ENCODE assay signal across 8 cellular contexts in the genomic region with DNA sequence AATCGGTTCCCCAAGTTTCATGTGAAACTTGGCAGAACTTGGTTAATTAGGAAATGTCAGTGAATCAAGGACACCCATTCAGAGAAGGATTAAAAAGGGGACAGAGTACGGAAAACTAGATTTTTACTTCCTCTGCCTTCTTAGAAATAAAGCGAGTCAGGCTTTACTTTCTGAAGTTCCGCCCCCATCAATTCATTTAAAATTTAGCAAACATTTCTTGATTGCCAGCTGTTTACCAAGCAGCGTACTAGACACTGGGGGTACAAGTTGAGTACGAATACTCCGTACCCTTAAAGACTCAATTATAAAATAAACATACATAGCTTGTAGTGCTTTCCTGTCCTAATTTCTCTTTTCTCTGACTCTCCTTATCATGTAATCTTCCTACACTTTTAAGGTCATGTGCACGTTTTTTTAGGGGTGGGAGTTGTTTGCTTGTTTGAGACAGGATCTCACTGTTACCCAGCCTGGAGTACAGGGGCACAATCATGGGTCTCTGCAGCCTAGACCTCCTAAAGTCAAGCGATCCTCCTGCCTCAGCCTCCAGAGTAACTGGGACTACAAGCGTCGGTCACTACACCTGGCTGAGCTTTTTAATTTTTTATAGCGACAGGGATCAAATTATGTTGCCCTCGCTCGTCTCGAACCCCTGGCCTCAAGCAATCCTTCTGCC. TPM values are rescaled to one million over a fixed set of nuclear protein-coding genes. Genes with fewer than 3 reads are reported as not detected.
A peak's percentile ranks its signal among the peaks of the same experiment; 100 is the strongest.
DNase-seq lines count a peak whose midpoint lies in the region; ATAC-seq and TF ChIP-seq lines count a peak whose summit lies in the region.

No MANE protein-coding gene starts in this region.

- intact Hi-C loops in HCT116 (cut with micrococcal nuclease), result loop anchor here (2.0 to 10.0 kb wide), 2 partner anchors 167 to 381 kb away; a partner anchor contains a TSS

- H3K9me2 ChIP-seq in HCT116 (ENCODE audit: insufficient read depth), result no peaks in the 10 kb centered on the region

- POLR2A ChIA-PET in HCT116 (lab: Charles Lee), result no interaction called here

- DNase-seq in HCT116 (ENCODE audit: low read depth, low spot score) (no peak), fibroblast of villous mesenchyme (ENCODE audit: low read depth) (no peak), smooth muscle cell (lab: John Stamatoyannopoulos, UW; ENCODE audit: unreplicated experiment) (no peak), COLO829 (ENCODE audit: low spot score) (no peak), ecto neural progenitor cell (ENCODE audit: low spot score) (no peak), HUDEP-2 (lab: John Stamatoyannopoulos, UW; ENCODE audit: unreplicated experiment in 76 of 76) (no peak)

- 68% methylated on average over 15 of the region's 15 CpGs for WGBS in smooth muscle cell (ENCODE audit: low lambda C conversion rate)

- TF ChIP-seq POLR2A in HCT116 (IDR thresholded peaks at IDR 0.05; ENCODE audit: borderline replicate concordance, extremely low read depth, insufficient read depth, insufficient read length), result no peak

- no TSS peak for BruUV-seq in HCT116 (replicated peaks; lab: Mats Ljungman, UMichigan)

- peak overlapping the region; percentile 13 to 95; a peak in 3 of 4 replicates for H3K4me3 ChIP-seq in HCT116 (replicated peaks in 1 of 2; ENCODE audit: low read depth in 1 of 2, low read length in 2 of 2)
- H3K4me3 ChIP-seq in fibroblast of villous mesenchyme (ENCODE audit: low read depth, low read length), result peak overlapping the region; percentile 41
- H3K4me3 ChIP-seq in smooth muscle cell, result peak overlapping the region; percentile 40

- H4K20me1 ChIP-seq in HCT116 (ENCODE audit: insufficient read depth) (no peaks in the 10 kb centered on the region), smooth muscle cell (ENCODE audit: low read depth) (peaks cover 27% of the 10 kb centered on the region)

- H3K9me3 ChIP-seq in HCT116 (ENCODE audit: control insufficient read depth in 1 of 2, insufficient read depth in 1 of 2, low read depth in 1 of 2, low read length in 2 of 2) (no peaks in the 10 kb centered on the region), smooth muscle cell (replicated peaks; ENCODE audit: low read depth) (no peaks in the 10 kb centered on the region)

- RAD21 ChIA-PET in HCT116 (lab: Charles Lee; ENCODE audit: low non-redundant PET in 1 of 2, low total read pairs in 2 of 2, uncharacterized antibody in 2 of 2, unreplicated experiment in 2 of 2), result interaction anchor here in 1 of 2 experiments (1.3 kb wide), 1 partner anchor 20 kb away, joined by 4 read pairs; no protein-coding TSS in a partner anchor

- H3K9ac ChIP-seq in HCT116 (ENCODE audit: low read length) (0 out of 2 replicates have a peak overlapping the region, but pooled peaks have one; percentile 17), smooth muscle cell (ENCODE audit: low read depth) (no peak overlapping the region)

- no peak for ATAC-seq in HCT116
- no peak for ATAC-seq in HG02763 (IDR thresholded peaks at IDR 0.05; ENCODE audit: unreplicated experiment)

- H3K4me1 ChIP-seq in HCT116 (ENCODE audit: control insufficient read depth in 1 of 2, insufficient read depth in 2 of 2, low read length in 2 of 2) (peaks cover 0 to 25% of the 10 kb centered on the region in 2 experiments; a peak in 2 of 4 replicates), smooth muscle cell (ENCODE audit: low read depth) (peaks cover 14% of the 10 kb centered on the region)

- H3K27me3 ChIP-seq in HCT116 (ENCODE audit: insufficient read depth, low read length) (no peaks in the 10 kb centered on the region), smooth muscle cell (ENCODE audit: low read depth) (no peaks in the 10 kb centered on the region)

- H3K4me2 ChIP-seq in HCT116 (ENCODE audit: low read length) (peak overlapping the region; percentile 67), smooth muscle cell (peak overlapping the region; percentile 82)

- H3K79me2 ChIP-seq in HCT116 (ENCODE audit: insufficient read depth, low read length), result peaks cover 38% of the 10 kb centered on the region
- H3K79me2 ChIP-seq in smooth muscle cell (ENCODE audit: low read depth), result peaks cover 34% of the 10 kb centered on the region

- TF ChIP-seq CTCF in HCT116 (IDR thresholded peaks at IDR 0.05 in 2 of 3, conservative IDR thresholded peaks at IDR 0.05 in 1 of 3; ENCODE audit: borderline replicate concordance in 1 of 3, insufficient read depth in 1 of 3, low read depth in 2 of 3, low read length in 2 of 3) (peak in 2 of 3 experiments; percentile 36 to 50; a peak in 3 of 6 replicates), VCaP (conservative IDR thresholded peaks at IDR 0.05) (peak; percentile 62), fibroblast of villous mesenchyme (IDR thresholded peaks at IDR 0.05; ENCODE audit: insufficient read depth, low read depth, low read length) (no peak), smooth muscle cell (IDR thresholded peaks at IDR 0.05; ENCODE audit: borderline replicate concordance, insufficient read depth, poor library complexity, severe bottlenecking) (no peak)

- no peaks in the 10 kb centered on the region for H3K36me3 ChIP-seq in HCT116 (ENCODE audit: control insufficient read depth in 1 of 2, insufficient read depth in 2 of 2, low read length in 2 of 2)
- H3K36me3 ChIP-seq in smooth muscle cell (ENCODE audit: low read depth), result no peaks in the 10 kb centered on the region

- TF ChIP-seq RAD21 in HCT116 (IDR thresholded peaks at IDR 0.05; ENCODE audit: low read depth), result no peak

- no peak overlapping the region for H3K27ac ChIP-seq in HCT116 (ENCODE audit: low read depth, low read length)
- peak overlapping the region; percentile 90; the same call in 1 of the 2 replicates for H3K27ac ChIP-seq in VCaP
- H3K27ac ChIP-seq in smooth muscle cell (ENCODE audit: low read depth), result no peak overlapping the region

- peaks cover 5% of the 10 kb centered on the region for H3F3A ChIP-seq in smooth muscle cell (ENCODE audit: low read depth)

- CTCF ChIA-PET in HCT116 (lab: Charles Lee), result interaction anchor here (1.1 to 2.7 kb wide), 9 partner anchors 8 to 135 kb away, joined by 3 to 18 read pairs (median 4); no protein-coding TSS in a partner anchor

- H2AFZ ChIP-seq in HCT116 (ENCODE audit: low read depth, low read length, poor library complexity, severe bottlenecking), result peak overlapping the region; percentile 99
- H2AFZ ChIP-seq in smooth muscle cell (ENCODE audit: low read depth), result peak overlapping the region; percentile 92

TF ChIP-seq in HCT116, 20 proteins besides CTCF, POLR2A, EP300 and RAD21 (continues in another document):
- no peak for TF ChIP-seq ZNF274 (IDR thresholded peaks at IDR 0.05; ENCODE audit: low read depth, low read length)
- TF ChIP-seq, protein P1, sequence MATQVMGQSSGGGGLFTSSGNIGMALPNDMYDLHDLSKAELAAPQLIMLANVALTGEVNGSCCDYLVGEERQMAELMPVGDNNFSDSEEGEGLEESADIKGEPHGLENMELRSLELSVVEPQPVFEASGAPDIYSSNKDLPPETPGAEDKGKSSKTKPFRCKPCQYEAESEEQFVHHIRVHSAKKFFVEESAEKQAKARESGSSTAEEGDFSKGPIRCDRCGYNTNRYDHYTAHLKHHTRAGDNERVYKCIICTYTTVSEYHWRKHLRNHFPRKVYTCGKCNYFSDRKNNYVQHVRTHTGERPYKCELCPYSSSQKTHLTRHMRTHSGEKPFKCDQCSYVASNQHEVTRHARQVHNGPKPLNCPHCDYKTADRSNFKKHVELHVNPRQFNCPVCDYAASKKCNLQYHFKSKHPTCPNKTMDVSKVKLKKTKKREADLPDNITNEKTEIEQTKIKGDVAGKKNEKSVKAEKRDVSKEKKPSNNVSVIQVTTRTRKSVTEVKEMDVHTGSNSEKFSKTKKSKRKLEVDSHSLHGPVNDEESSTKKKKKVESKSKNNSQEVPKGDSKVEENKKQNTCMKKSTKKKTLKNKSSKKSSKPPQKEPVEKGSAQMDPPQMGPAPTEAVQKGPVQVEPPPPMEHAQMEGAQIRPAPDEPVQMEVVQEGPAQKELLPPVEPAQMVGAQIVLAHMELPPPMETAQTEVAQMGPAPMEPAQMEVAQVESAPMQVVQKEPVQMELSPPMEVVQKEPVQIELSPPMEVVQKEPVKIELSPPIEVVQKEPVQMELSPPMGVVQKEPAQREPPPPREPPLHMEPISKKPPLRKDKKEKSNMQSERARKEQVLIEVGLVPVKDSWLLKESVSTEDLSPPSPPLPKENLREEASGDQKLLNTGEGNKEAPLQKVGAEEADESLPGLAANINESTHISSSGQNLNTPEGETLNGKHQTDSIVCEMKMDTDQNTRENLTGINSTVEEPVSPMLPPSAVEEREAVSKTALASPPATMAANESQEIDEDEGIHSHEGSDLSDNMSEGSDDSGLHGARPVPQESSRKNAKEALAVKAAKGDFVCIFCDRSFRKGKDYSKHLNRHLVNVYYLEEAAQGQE (IDR thresholded peaks at IDR 0.05; ENCODE audit: low read depth), result no peak
- TF ChIP-seq ZFX (IDR thresholded peaks at IDR 0.05), result no peak
- TF ChIP-seq FOSL1 (IDR thresholded peaks at IDR 0.05; ENCODE audit: low read depth), result no peak
- no peak for TF ChIP-seq POLR2AphosphoS5 (IDR thresholded peaks at IDR 0.05; ENCODE audit: low read depth, low read length)
- no peak for TF ChIP-seq YY1 (IDR thresholded peaks at IDR 0.05; ENCODE audit: extremely low read depth, insufficient replicate concordance, low read depth, low read length)
- TF ChIP-seq SRF (IDR thresholded peaks at IDR 0.05; ENCODE audit: low read depth), result no peak
- TF ChIP-seq EZH2phosphoT487 (IDR thresholded peaks at IDR 0.05; ENCODE audit: borderline replicate concordance), result no peak
- TF ChIP-seq, protein P2, sequence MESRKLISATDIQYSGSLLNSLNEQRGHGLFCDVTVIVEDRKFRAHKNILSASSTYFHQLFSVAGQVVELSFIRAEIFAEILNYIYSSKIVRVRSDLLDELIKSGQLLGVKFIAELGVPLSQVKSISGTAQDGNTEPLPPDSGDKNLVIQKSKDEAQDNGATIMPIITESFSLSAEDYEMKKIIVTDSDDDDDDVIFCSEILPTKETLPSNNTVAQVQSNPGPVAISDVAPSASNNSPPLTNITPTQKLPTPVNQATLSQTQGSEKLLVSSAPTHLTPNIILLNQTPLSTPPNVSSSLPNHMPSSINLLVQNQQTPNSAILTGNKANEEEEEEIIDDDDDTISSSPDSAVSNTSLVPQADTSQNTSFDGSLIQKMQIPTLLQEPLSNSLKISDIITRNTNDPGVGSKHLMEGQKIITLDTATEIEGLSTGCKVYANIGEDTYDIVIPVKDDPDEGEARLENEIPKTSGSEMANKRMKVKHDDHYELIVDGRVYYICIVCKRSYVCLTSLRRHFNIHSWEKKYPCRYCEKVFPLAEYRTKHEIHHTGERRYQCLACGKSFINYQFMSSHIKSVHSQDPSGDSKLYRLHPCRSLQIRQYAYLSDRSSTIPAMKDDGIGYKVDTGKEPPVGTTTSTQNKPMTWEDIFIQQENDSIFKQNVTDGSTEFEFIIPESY (IDR thresholded peaks at IDR 0.05; ENCODE audit: extremely low read depth, insufficient replicate concordance, low read length), result no peak
- no peak for TF ChIP-seq SP1 (IDR thresholded peaks at IDR 0.05; ENCODE audit: low read depth)
- TF ChIP-seq EZH2 (IDR thresholded peaks at IDR 0.05), result no peak

RNA-seq across cellular contexts. Expression of a gene that starts 0.7 kb away (rescaled TPM):
- total RNA-seq in HCT116 (2021; ENCODE audit: unreplicated experiment), result 34.8 TPM
- 23.5 and 24.9 TPM in 2 replicates for polyA plus RNA-seq in HCT116 (2012)
- 38.7 and 57.9 TPM in 2 replicates for total RNA-seq in fibroblast of villous mesenchyme
- 51.4 and 67.1 TPM in 2 replicates for total RNA-seq in smooth muscle cell
- 40.3 and 52.2 TPM in 2 replicates for polyA plus RNA-seq in smooth muscle cell

Comparison
In these comparisons a context has a peak if more than half of its experiments do, and no peak if none do; other contexts are left out.
1. CTCF ChIP-seq: peak in HCT116 (2 of 3) and VCaP (single experiment); none in fibroblast of villous mesenchyme (single experiment) and smooth muscle cell (single experiment).
2. Peak in every context shown above with its lines, with median percentiles within 50 percentile points of each other: H3K4me3 ChIP-seq.